1 cellular context compared by ENCODE assay signal in the genomic region with DNA sequence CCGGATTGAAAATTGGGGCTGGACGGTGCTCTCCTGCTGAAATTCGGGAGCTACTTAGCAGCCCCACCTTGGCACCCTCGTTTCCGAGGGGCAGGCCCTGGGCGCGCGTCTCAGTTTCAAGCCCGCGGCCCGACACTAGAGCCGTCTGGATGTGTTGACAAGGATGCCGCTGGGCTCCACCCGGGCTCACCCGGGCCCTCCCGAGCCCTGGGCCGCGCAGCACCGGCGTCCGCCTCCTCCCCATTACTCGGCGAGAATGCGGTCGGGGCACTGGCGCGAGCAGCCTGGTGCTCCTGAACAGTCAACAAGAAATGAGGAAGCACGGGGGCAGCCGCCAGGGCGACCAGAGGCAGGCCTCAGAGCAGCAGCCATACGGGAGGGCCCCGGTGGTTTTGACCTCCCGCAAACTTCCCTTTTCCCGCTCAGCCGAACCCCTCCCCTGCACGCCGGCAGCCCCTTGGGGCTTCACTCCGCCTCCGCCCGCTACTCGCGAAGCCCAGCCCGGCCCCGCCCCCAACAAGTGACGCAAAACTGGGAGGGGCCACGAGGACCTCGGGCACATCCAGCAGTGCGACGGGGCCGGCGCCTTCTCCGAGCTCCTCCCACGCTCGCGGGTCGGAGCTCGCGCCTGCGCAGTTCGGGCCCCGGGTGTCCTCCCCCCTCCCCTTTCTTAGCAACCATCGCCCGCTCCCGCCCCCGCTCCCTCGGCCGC.
TF ChIP-seq lines count a peak whose summit lies in the region.

No MANE protein-coding gene starts in this region.

TF ChIP-seq in WTC11, 78 proteins besides CTCF, POLR2A, EP300 and RAD21 (continued from another document and continues in another):
- TF ChIP-seq, protein P1, sequence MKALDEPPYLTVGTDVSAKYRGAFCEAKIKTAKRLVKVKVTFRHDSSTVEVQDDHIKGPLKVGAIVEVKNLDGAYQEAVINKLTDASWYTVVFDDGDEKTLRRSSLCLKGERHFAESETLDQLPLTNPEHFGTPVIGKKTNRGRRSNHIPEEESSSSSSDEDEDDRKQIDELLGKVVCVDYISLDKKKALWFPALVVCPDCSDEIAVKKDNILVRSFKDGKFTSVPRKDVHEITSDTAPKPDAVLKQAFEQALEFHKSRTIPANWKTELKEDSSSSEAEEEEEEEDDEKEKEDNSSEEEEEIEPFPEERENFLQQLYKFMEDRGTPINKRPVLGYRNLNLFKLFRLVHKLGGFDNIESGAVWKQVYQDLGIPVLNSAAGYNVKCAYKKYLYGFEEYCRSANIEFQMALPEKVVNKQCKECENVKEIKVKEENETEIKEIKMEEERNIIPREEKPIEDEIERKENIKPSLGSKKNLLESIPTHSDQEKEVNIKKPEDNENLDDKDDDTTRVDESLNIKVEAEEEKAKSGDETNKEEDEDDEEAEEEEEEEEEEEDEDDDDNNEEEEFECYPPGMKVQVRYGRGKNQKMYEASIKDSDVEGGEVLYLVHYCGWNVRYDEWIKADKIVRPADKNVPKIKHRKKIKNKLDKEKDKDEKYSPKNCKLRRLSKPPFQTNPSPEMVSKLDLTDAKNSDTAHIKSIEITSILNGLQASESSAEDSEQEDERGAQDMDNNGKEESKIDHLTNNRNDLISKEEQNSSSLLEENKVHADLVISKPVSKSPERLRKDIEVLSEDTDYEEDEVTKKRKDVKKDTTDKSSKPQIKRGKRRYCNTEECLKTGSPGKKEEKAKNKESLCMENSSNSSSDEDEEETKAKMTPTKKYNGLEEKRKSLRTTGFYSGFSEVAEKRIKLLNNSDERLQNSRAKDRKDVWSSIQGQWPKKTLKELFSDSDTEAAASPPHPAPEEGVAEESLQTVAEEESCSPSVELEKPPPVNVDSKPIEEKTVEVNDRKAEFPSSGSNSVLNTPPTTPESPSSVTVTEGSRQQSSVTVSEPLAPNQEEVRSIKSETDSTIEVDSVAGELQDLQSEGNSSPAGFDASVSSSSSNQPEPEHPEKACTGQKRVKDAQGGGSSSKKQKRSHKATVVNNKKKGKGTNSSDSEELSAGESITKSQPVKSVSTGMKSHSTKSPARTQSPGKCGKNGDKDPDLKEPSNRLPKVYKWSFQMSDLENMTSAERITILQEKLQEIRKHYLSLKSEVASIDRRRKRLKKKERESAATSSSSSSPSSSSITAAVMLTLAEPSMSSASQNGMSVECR (CRISPR knock-in tag; IDR thresholded peaks at IDR 0.05; ENCODE audit: borderline replicate concordance) = no peak
- TF ChIP-seq, protein P2, sequence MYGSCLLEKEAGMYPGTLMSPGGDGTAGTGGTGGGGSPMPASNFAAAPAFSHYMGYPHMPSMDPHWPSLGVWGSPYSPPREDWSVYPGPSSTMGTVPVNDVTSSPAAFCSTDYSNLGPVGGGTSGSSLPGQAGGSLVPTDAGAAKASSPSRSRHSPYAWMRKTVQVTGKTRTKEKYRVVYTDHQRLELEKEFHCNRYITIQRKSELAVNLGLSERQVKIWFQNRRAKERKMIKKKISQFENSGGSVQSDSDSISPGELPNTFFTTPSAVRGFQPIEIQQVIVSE (CRISPR knock-in tag; IDR thresholded peaks at IDR 0.05; ENCODE audit: borderline replicate concordance) = no peak
- TF ChIP-seq NFATC4 (CRISPR knock-in tag; IDR thresholded peaks at IDR 0.05) (no peak), TP53 (CRISPR knock-in tag; IDR thresholded peaks at IDR 0.05) (0 out of 2 replicates have a peak, but pooled peaks have one; percentile 40), ZNF423 (CRISPR knock-in tag; IDR thresholded peaks at IDR 0.05) (no peak), NR1H2 (CRISPR knock-in tag; IDR thresholded peaks at IDR 0.05) (no peak), HMGA2 (CRISPR knock-in tag; IDR thresholded peaks at IDR 0.05) (no peak), ATF1 (CRISPR knock-in tag; IDR thresholded peaks at IDR 0.05) (no peak), ZNF121 (CRISPR knock-in tag; IDR thresholded peaks at IDR 0.05) (no peak), NFE2L1 (CRISPR knock-in tag; IDR thresholded peaks at IDR 0.05) (0 out of 2 replicates have a peak, but pooled peaks have one; percentile 13), FOXJ3 (CRISPR knock-in tag; IDR thresholded peaks at IDR 0.05; ENCODE audit: borderline replicate concordance) (no peak), JAZF1 (CRISPR knock-in tag; IDR thresholded peaks at IDR 0.05) (no peak), FOXP1 (CRISPR knock-in tag; IDR thresholded peaks at IDR 0.05; ENCODE audit: borderline replicate concordance) (no peak), FOXK1 (CRISPR knock-in tag; IDR thresholded peaks at IDR 0.05) (peak; percentile 37; the same call in 1 of the 2 replicates), ZNF219 (CRISPR knock-in tag; IDR thresholded peaks at IDR 0.05; ENCODE audit: borderline replicate concordance) (no peak), GABPB1 (CRISPR knock-in tag; IDR thresholded peaks at IDR 0.05) (peak; percentile 71), ZBTB21 (CRISPR knock-in tag; IDR thresholded peaks at IDR 0.05; ENCODE audit: borderline replicate concordance) (no peak), SOX15 (CRISPR knock-in tag; IDR thresholded peaks at IDR 0.05) (no peak), SMAD4 (CRISPR knock-in tag; IDR thresholded peaks at IDR 0.05) (no peak), ZNF263 (CRISPR knock-in tag; IDR thresholded peaks at IDR 0.05; ENCODE audit: low read depth) (no peak), NR3C1 (CRISPR knock-in tag; conservative IDR thresholded peaks at IDR 0.05; ENCODE audit: low read depth) (no peak)
- TF ChIP-seq, protein P3, sequence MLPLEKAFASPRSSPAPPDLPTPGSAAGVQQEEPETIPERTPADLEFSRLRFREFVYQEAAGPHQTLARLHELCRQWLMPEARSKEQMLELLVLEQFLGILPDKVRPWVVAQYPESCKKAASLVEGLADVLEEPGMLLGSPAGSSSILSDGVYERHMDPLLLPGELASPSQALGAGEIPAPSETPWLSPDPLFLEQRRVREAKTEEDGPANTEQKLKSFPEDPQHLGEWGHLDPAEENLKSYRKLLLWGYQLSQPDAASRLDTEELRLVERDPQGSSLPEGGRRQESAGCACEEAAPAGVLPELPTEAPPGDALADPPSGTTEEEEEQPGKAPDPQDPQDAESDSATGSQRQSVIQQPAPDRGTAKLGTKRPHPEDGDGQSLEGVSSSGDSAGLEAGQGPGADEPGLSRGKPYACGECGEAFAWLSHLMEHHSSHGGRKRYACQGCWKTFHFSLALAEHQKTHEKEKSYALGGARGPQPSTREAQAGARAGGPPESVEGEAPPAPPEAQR (CRISPR knock-in tag; IDR thresholded peaks at IDR 0.05) = no peak
- TF ChIP-seq, protein P4, sequence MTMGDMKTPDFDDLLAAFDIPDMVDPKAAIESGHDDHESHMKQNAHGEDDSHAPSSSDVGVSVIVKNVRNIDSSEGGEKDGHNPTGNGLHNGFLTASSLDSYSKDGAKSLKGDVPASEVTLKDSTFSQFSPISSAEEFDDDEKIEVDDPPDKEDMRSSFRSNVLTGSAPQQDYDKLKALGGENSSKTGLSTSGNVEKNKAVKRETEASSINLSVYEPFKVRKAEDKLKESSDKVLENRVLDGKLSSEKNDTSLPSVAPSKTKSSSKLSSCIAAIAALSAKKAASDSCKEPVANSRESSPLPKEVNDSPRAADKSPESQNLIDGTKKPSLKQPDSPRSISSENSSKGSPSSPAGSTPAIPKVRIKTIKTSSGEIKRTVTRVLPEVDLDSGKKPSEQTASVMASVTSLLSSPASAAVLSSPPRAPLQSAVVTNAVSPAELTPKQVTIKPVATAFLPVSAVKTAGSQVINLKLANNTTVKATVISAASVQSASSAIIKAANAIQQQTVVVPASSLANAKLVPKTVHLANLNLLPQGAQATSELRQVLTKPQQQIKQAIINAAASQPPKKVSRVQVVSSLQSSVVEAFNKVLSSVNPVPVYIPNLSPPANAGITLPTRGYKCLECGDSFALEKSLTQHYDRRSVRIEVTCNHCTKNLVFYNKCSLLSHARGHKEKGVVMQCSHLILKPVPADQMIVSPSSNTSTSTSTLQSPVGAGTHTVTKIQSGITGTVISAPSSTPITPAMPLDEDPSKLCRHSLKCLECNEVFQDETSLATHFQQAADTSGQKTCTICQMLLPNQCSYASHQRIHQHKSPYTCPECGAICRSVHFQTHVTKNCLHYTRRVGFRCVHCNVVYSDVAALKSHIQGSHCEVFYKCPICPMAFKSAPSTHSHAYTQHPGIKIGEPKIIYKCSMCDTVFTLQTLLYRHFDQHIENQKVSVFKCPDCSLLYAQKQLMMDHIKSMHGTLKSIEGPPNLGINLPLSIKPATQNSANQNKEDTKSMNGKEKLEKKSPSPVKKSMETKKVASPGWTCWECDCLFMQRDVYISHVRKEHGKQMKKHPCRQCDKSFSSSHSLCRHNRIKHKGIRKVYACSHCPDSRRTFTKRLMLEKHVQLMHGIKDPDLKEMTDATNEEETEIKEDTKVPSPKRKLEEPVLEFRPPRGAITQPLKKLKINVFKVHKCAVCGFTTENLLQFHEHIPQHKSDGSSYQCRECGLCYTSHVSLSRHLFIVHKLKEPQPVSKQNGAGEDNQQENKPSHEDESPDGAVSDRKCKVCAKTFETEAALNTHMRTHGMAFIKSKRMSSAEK (CRISPR knock-in tag; IDR thresholded peaks at IDR 0.05; ENCODE audit: borderline replicate concordance) = no peak
- TF ChIP-seq, protein P5, sequence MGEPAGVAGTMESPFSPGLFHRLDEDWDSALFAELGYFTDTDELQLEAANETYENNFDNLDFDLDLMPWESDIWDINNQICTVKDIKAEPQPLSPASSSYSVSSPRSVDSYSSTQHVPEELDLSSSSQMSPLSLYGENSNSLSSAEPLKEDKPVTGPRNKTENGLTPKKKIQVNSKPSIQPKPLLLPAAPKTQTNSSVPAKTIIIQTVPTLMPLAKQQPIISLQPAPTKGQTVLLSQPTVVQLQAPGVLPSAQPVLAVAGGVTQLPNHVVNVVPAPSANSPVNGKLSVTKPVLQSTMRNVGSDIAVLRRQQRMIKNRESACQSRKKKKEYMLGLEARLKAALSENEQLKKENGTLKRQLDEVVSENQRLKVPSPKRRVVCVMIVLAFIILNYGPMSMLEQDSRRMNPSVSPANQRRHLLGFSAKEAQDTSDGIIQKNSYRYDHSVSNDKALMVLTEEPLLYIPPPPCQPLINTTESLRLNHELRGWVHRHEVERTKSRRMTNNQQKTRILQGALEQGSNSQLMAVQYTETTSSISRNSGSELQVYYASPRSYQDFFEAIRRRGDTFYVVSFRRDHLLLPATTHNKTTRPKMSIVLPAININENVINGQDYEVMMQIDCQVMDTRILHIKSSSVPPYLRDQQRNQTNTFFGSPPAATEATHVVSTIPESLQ (CRISPR knock-in tag; IDR thresholded peaks at IDR 0.05) = no peak
- TF ChIP-seq, protein P6, sequence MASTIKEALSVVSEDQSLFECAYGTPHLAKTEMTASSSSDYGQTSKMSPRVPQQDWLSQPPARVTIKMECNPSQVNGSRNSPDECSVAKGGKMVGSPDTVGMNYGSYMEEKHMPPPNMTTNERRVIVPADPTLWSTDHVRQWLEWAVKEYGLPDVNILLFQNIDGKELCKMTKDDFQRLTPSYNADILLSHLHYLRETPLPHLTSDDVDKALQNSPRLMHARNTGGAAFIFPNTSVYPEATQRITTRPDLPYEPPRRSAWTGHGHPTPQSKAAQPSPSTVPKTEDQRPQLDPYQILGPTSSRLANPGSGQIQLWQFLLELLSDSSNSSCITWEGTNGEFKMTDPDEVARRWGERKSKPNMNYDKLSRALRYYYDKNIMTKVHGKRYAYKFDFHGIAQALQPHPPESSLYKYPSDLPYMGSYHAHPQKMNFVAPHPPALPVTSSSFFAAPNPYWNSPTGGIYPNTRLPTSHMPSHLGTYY (CRISPR knock-in tag; IDR thresholded peaks at IDR 0.05) = no peak
- TF ChIP-seq, protein P7, sequence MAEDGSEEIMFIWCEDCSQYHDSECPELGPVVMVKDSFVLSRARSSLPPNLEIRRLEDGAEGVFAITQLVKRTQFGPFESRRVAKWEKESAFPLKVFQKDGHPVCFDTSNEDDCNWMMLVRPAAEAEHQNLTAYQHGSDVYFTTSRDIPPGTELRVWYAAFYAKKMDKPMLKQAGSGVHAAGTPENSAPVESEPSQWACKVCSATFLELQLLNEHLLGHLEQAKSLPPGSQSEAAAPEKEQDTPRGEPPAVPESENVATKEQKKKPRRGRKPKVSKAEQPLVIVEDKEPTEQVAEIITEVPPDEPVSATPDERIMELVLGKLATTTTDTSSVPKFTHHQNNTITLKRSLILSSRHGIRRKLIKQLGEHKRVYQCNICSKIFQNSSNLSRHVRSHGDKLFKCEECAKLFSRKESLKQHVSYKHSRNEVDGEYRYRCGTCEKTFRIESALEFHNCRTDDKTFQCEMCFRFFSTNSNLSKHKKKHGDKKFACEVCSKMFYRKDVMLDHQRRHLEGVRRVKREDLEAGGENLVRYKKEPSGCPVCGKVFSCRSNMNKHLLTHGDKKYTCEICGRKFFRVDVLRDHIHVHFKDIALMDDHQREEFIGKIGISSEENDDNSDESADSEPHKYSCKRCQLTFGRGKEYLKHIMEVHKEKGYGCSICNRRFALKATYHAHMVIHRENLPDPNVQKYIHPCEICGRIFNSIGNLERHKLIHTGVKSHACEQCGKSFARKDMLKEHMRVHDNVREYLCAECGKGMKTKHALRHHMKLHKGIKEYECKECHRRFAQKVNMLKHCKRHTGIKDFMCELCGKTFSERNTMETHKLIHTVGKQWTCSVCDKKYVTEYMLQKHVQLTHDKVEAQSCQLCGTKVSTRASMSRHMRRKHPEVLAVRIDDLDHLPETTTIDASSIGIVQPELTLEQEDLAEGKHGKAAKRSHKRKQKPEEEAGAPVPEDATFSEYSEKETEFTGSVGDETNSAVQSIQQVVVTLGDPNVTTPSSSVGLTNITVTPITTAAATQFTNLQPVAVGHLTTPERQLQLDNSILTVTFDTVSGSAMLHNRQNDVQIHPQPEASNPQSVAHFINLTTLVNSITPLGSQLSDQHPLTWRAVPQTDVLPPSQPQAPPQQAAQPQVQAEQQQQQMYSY (CRISPR knock-in tag; IDR thresholded peaks at IDR 0.05) = no peak
- TF ChIP-seq, protein P8, sequence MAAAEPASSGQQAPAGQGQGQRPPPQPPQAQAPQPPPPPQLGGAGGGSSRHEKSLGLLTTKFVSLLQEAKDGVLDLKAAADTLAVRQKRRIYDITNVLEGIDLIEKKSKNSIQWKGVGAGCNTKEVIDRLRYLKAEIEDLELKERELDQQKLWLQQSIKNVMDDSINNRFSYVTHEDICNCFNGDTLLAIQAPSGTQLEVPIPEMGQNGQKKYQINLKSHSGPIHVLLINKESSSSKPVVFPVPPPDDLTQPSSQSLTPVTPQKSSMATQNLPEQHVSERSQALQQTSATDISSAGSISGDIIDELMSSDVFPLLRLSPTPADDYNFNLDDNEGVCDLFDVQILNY (CRISPR knock-in tag; IDR thresholded peaks at IDR 0.05) = peak; percentile 75; the same call in 1 of the 2 replicates
- TF ChIP-seq, protein P9, sequence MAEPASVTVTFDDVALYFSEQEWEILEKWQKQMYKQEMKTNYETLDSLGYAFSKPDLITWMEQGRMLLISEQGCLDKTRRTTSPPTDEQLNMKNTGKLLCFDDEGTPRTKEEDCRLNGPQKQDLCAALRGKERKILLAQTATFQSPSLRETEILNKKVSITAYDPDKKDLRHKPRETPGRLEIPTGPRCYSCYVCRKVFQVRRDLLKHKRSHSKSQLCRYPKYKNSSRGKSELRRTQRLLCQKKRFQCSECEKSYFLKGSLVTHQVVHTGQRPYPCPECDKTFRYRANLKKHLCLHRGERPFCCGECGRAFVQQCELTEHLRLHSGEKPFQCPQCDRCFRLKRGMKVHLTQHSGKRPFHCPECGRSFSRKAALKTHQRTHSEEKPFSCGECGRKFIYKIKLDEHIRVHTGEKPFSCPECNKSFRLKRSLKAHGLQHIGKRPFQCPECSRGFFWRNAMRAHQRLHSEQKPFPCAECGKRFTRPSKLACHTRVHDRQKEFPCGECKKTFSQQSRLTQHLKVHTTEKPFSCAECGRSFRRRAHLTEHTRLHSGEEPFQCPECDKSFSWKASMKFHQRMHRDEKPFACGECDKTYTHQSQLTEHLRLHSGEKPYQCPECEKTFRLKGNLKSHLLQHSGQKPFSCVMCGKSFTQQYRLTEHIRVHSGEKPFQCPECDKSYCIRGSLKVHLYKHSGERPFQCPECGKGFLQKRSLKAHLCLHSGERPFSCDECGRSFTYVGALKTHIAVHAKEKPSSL (CRISPR knock-in tag; conservative IDR thresholded peaks at IDR 0.05) = no peak
